ENCODE assay signal across 15 cellular contexts in genomic region chr1:214540324-214540723, GRCh38. TPM values are rescaled to one million over a fixed set of nuclear protein-coding genes. Genes with fewer than 3 reads are reported as not detected.
DNase-seq lines count a peak whose midpoint lies in the region; ATAC-seq and TF ChIP-seq lines count a peak whose summit lies in the region.
"Had no signal": no experiment of that assay in that cellular context is flagged by ENCODE, and none has a peak within 500 bp of the region (broad histone marks: within the 10 kb centered on the region; RNA-seq: fewer than 3 reads in every experiment).

No MANE protein-coding gene starts in this region.

- H3K27ac ChIP-seq in right atrium auricular region, result no peak overlapping the region
- H3K27ac ChIP-seq: RWPE1 had no signal

- DNase-seq in Right ventricle myocardium inferior (ENCODE audit: missing footprints), result no peak
- no peak for DNase-seq in right atrium auricular region (ENCODE audit: low spot score)
- peak; percentile 92 for DNase-seq in NCI-H82 (lab: John Stamatoyannopoulos, UW)
- DNase-seq in left ventricle myocardium superior, result no peak
- no peak for DNase-seq in NCI-H748 (lab: John Stamatoyannopoulos, UW; ENCODE audit: unreplicated experiment)
- no peak for DNase-seq in occipital lobe (lab: John Stamatoyannopoulos, UW)
- DNase-seq: activated CD4-positive, alpha-beta T cell treated with anti-CD3 and anti-CD28 coated beads, Interleukin-2, amount 50 U/mL, for 4 hours; activated naive CD4-positive, alpha-beta T cell treated with Interleukin-2 at 50 U/mL for 16 hours; DMS79 treated with DMSO at 0.1 percent for 48 hours; kidney glomerular epithelial cell; stimulated activated CD4-positive, alpha-beta T cell treated with anti-CD3 and anti-CD28 coated beads, Interleukin-2, amount 100 ng/mL, for 24 hours; stimulated activated naive CD8-positive, alpha-beta T cell treated with anti-CD3 and anti-CD28 coated beads, Interleukin-15, amount 100 ng/mL, for 72 hours had no signal

- intact Hi-C loops in Right ventricle myocardium inferior (cut with DNase I) (no loop called here), left ventricle myocardium superior (cut with micrococcal nuclease) (no loop called here)

- no peaks in the 10 kb centered on the region for H3K36me3 ChIP-seq in right atrium auricular region
- H3K36me3 ChIP-seq in skeletal muscle satellite cell (ENCODE audit: insufficient read depth, low read length), result peaks cover 4% of the 10 kb centered on the region

- H3K9me3 ChIP-seq in right atrium auricular region (no peaks in the 10 kb centered on the region), skeletal muscle satellite cell (replicated peaks; ENCODE audit: low read length) (no peaks in the 10 kb centered on the region)

- peaks cover 0 to 6% of the 10 kb centered on the region in 2 donors for H3K4me1 ChIP-seq in right atrium auricular region
- peaks cover 22% of the 10 kb centered on the region for H3K4me1 ChIP-seq in skeletal muscle satellite cell (ENCODE audit: control insufficient read depth, insufficient read depth, low read length)

- peak; percentile 87 for ATAC-seq in Right ventricle myocardium inferior
- peak; percentile 87 for ATAC-seq in left ventricle myocardium superior
- ATAC-seq in GM19395 (IDR thresholded peaks at IDR 0.05; ENCODE audit: unreplicated experiment), result no peak
- ATAC-seq: stimulated activated naive CD8-positive, alpha-beta T cell treated with anti-CD3 and anti-CD28 coated beads, Interleukin-15, amount 100 ng/mL, for 72 hours had no signal

- no peak overlapping the region for H3K9ac ChIP-seq in skeletal muscle satellite cell (ENCODE audit: low read depth, low read length)

- peak overlapping the region; percentile 45 for H3K4me2 ChIP-seq in skeletal muscle satellite cell (ENCODE audit: low read length)

- H3K4me3 ChIP-seq in right atrium auricular region (no peak overlapping the region), skeletal muscle satellite cell (ENCODE audit: low read length) (no peak overlapping the region)

- TF ChIP-seq CTCF in right atrium auricular region (IDR thresholded peaks at IDR 0.05), result no peak

- H3K27me3 ChIP-seq in right atrium auricular region (no peaks in the 10 kb centered on the region), skeletal muscle satellite cell (ENCODE audit: control insufficient read depth, insufficient read depth, low read length) (no peaks in the 10 kb centered on the region)

RNA-seq across cellular contexts. Expression of gene PTPN14, which starts 11.1 kb away (rescaled TPM):
- total RNA-seq in Right ventricle myocardium inferior, result 23.0 TPM
- total RNA-seq in right atrium auricular region, result 10 to 100 TPM in 1 of 2 donors, 1 to 10 TPM in 1; 8.4 to 27.2 TPM
- total RNA-seq in left ventricle myocardium superior, result 25.6 TPM
- 45.9 and 50.2 TPM in 2 replicates for total RNA-seq in skeletal muscle satellite cell (2012; rRNA removed)
- 2.7 TPM for total RNA-seq in occipital lobe
